1 cellular context compared by ENCODE assay signal in the genomic region with DNA sequence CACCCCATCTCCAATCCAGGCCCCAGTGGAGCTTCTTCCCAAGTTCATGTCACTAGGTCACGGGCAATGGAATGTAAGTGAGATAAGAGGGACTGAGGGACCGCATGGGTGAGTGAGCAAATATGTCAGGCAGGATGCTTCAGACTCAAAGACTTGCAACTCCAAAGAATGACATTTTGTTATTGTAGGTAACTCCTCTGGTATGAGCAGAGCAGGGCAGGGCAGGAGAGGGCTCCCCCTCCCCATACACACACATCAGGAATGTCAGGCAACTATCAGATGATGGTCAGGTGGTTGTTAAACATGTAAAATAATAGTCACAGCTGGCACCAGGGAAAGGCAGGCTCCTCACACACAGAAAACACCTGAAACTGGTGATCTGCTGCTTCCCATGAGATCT.
TF ChIP-seq lines count a peak whose summit lies in the region.

No MANE protein-coding gene starts in this region.

TF ChIP-seq in K562, 482 proteins besides CTCF, POLR2A, EP300 and RAD21:
- no peak for TF ChIP-seq BMI1 (IDR thresholded peaks at IDR 0.05; ENCODE audit: low read length)
- TF ChIP-seq JUN (IDR thresholded peaks at IDR 0.05; ENCODE audit: borderline replicate concordance, low read depth, low read length): no peak
- no peak for TF ChIP-seq JUN (CRISPR knock-in tag; IDR thresholded peaks at IDR 0.05; ENCODE audit: borderline replicate concordance)
- no peak for TF ChIP-seq ZNF24 (IDR thresholded peaks at IDR 0.05)
- no peak for TF ChIP-seq EGR1 (conservative IDR thresholded peaks at IDR 0.05)
- TF ChIP-seq CBX3 (IDR thresholded peaks at IDR 0.05; ENCODE audit: borderline replicate concordance in 1 of 2, low read length in 2 of 2): 0 out of 3 replicates have a peak, but pooled peaks of 1 of the 2 experiments have one; percentile 7
- TF ChIP-seq, protein P1, sequence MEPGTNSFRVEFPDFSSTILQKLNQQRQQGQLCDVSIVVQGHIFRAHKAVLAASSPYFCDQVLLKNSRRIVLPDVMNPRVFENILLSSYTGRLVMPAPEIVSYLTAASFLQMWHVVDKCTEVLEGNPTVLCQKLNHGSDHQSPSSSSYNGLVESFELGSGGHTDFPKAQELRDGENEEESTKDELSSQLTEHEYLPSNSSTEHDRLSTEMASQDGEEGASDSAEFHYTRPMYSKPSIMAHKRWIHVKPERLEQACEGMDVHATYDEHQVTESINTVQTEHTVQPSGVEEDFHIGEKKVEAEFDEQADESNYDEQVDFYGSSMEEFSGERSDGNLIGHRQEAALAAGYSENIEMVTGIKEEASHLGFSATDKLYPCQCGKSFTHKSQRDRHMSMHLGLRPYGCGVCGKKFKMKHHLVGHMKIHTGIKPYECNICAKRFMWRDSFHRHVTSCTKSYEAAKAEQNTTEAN (CRISPR knock-in tag; IDR thresholded peaks at IDR 0.05): no peak
- TF ChIP-seq FOXK2 (conservative IDR thresholded peaks at IDR 0.05 in 1 of 2, IDR thresholded peaks at IDR 0.05 in 1 of 2; ENCODE audit: low read depth in 2 of 2): no peak
- no peak for TF ChIP-seq HOXB6 (CRISPR knock-in tag; IDR thresholded peaks at IDR 0.05; ENCODE audit: borderline replicate concordance)
